8 cellular contexts compared by ENCODE assay signal in genomic region chr17:42386784-42387183, GRCh38. TPM values are rescaled to one million over a fixed set of nuclear protein-coding genes. Genes with fewer than 3 reads are reported as not detected.
DNase-seq lines count a peak whose midpoint lies in the region; ATAC-seq and TF ChIP-seq lines count a peak whose summit lies in the region.

No MANE protein-coding gene starts in this region.

- H3K27me3 Mint-ChIP-seq in T-cell = no peaks in the 10 kb centered on the region

- H3K4me3 ChIP-seq in fibroblast of mammary gland (ENCODE audit: control insufficient read depth, low read depth, low read length) = peak overlapping the region; percentile 88
- peak overlapping the region; percentile 84 for H3K4me3 ChIP-seq in rectal smooth muscle tissue (ENCODE audit: low read length)

- H3K9me3 ChIP-seq in ES-I3 (ENCODE audit: control insufficient read depth, insufficient read depth, low read length) = no peaks in the 10 kb centered on the region

- no peaks in the 10 kb centered on the region for H3K27me3 ChIP-seq in rectal smooth muscle tissue (ENCODE audit: control insufficient read depth, insufficient read depth, low read length)

- POLR2A ChIA-PET in T-cell (lab: Charles Lee) = interaction anchor here in 1 of 2 donors (0.5 kb wide), 1 partner anchor 367 kb away, joined by 3 read pairs; no protein-coding TSS in a partner anchor

- ATAC-seq in T-cell (replicated peaks in 1 of 4) = no peak
- ATAC-seq in GM18907 (IDR thresholded peaks at IDR 0.05; ENCODE audit: unreplicated experiment) = no peak
- no peak for ATAC-seq in HG02870 (IDR thresholded peaks at IDR 0.05; ENCODE audit: unreplicated experiment)
- no peak for ATAC-seq in left colon

- H3K27ac Mint-ChIP-seq in T-cell = peak overlapping the region; percentile 100

- peak overlapping the region; percentile 90 to 95 (median 94) for H3K4me3 Mint-ChIP-seq in T-cell

- CTCF ChIA-PET in T-cell (lab: Charles Lee) = interaction anchor here in 1 of 2 donors (0.6 kb wide), 1 partner anchor 18 kb away, joined by 3 read pairs; no protein-coding TSS in a partner anchor

- no peaks in the 10 kb centered on the region for H3K9me3 Mint-ChIP-seq in T-cell

- TF ChIP-seq CTCF in fibroblast of mammary gland (conservative IDR thresholded peaks at IDR 0.05; ENCODE audit: control insufficient read depth, insufficient read depth, low read depth, low read length) = no peak

- H3K36me3 Mint-ChIP-seq in T-cell = peaks cover 4% of the 10 kb centered on the region

- H3K36me3 ChIP-seq in ES-I3 (ENCODE audit: insufficient read depth, low read length) (no peaks in the 10 kb centered on the region), rectal smooth muscle tissue (ENCODE audit: control insufficient read depth, insufficient read depth, low read length) (no peaks in the 10 kb centered on the region)

- intact Hi-C loops in left colon (cut with DNase I, micrococcal nuclease) = no loop called here

- H3K9ac ChIP-seq in ES-I3 (ENCODE audit: low read depth, low read length) (peak overlapping the region; percentile 59; the same call in 1 of the 2 replicates), rectal smooth muscle tissue (ENCODE audit: low read length) (no peak overlapping the region)

- DNase-seq in T-cell (no peak), fibroblast of mammary gland (ENCODE audit: low read depth) (no peak), left colon (no peak)
- DNase-seq in stimulated activated CD4-positive, alpha-beta T cell treated with anti-CD3 and anti-CD28 coated beads, Interleukin-4, amount 100 ng/mL, for 24 hours = no peak

- H3K4me1 ChIP-seq in ES-I3 (ENCODE audit: insufficient read depth, low read length) = peaks cover 10% of the 10 kb centered on the region
- peaks cover 3% of the 10 kb centered on the region for H3K4me1 ChIP-seq in rectal smooth muscle tissue (ENCODE audit: control insufficient read depth, insufficient read depth, low read length)

- peak overlapping the region; percentile 99 for H3K27ac ChIP-seq in rectal smooth muscle tissue (ENCODE audit: low read depth, low read length)

- peaks cover 65 to 67% (median 66%) of the 10 kb centered on the region in 3 donors for H3K4me1 Mint-ChIP-seq in T-cell

RNA-seq across cellular contexts. Expression of gene STAT3, which starts 1.5 kb away (rescaled TPM):
- total RNA-seq in T-cell (100 to 1,000 TPM; 113 to 242 (median 129) TPM), left colon (100 to 1,000 TPM; 150 to 212 TPM)

RNA-seq across cellular contexts. Expression of gene CAVIN1, which starts 36.3 kb away (rescaled TPM):
- total RNA-seq in T-cell = 1 to 10 TPM in 4 of 5 donors, under 1 TPM in 1; 0.83 to 2.3 (median 2.1) TPM
- total RNA-seq in left colon = 10 to 100 TPM; 21.9 to 62.0 TPM

Comparison
In these comparisons a context has a peak if more than half of its experiments do, and no peak if none do; other contexts are left out.
1. RNA of gene CAVIN1, which starts 36.3 kb away (total RNA-seq): 21.9 to 62.0 TPM in left colon; 0.83 to 2.3 TPM in T-cell; every median in the first group is over 4 times any median in the second.